Comparison of ENCODE assay signal across 1 cellular context in the genomic region with DNA sequence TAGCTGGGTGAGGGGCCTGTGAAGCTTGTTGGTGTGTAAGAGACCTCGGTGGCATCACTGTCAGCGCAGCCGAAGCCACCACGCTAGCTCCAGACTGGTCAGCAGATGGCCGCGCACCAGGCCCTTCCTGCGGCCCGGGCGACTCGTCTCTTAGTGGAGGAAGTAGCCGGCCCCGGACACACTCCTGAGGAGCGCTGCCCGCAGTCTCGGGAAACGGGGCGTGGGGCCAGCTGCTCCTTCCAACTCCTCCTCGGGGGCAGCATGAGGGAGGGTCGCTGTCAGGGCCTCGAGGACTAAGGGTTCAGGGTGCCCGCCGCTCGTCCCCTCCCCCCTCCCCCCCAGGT.
A peak's percentile ranks its signal among the peaks of the same experiment; 100 is the strongest.
TF ChIP-seq lines count a peak whose summit lies in the region.

No MANE protein-coding gene starts in this region.

TF ChIP-seq in K562, 482 proteins besides CTCF, POLR2A, EP300 and RAD21 (continued from another document and continues in another):
- no peak for TF ChIP-seq STAT6 (CRISPR knock-in tag; IDR thresholded peaks at IDR 0.05)
- no peak for TF ChIP-seq KDM1A (IDR thresholded peaks at IDR 0.05)
- TF ChIP-seq, protein P1, sequence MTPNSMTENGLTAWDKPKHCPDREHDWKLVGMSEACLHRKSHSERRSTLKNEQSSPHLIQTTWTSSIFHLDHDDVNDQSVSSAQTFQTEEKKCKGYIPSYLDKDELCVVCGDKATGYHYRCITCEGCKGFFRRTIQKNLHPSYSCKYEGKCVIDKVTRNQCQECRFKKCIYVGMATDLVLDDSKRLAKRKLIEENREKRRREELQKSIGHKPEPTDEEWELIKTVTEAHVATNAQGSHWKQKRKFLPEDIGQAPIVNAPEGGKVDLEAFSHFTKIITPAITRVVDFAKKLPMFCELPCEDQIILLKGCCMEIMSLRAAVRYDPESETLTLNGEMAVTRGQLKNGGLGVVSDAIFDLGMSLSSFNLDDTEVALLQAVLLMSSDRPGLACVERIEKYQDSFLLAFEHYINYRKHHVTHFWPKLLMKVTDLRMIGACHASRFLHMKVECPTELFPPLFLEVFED (CRISPR knock-in tag; conservative IDR thresholded peaks at IDR 0.05), result no peak
- no peak for TF ChIP-seq ZC3H8 (IDR thresholded peaks at IDR 0.05)
- TF ChIP-seq, protein P2, sequence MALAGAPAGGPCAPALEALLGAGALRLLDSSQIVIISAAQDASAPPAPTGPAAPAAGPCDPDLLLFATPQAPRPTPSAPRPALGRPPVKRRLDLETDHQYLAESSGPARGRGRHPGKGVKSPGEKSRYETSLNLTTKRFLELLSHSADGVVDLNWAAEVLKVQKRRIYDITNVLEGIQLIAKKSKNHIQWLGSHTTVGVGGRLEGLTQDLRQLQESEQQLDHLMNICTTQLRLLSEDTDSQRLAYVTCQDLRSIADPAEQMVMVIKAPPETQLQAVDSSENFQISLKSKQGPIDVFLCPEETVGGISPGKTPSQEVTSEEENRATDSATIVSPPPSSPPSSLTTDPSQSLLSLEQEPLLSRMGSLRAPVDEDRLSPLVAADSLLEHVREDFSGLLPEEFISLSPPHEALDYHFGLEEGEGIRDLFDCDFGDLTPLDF (CRISPR knock-in tag; IDR thresholded peaks at IDR 0.05), result no peak
- TF ChIP-seq FOXJ2 (tag; IDR thresholded peaks at IDR 0.05), result no peak
- TF ChIP-seq PURB (CRISPR knock-in tag; IDR thresholded peaks at IDR 0.05; ENCODE audit: low read depth), result no peak
- TF ChIP-seq ZBED1 (IDR thresholded peaks at IDR 0.05), result no peak
- no peak for TF ChIP-seq SUPT5H (IDR thresholded peaks at IDR 0.05)
- TF ChIP-seq NCOA1 (IDR thresholded peaks at IDR 0.05; ENCODE audit: low read depth), result peak; percentile 58; the same call in 1 of the 2 replicates
- no peak for TF ChIP-seq OTX1 (CRISPR knock-in tag; IDR thresholded peaks at IDR 0.05)
- peak; percentile 66; the same call in 1 of the 2 replicates for TF ChIP-seq ZC3H4 (CRISPR knock-in tag; IDR thresholded peaks at IDR 0.05; ENCODE audit: borderline replicate concordance)
- no peak for TF ChIP-seq MCM3 (IDR thresholded peaks at IDR 0.05)
- peak; percentile 77; the same call in 1 of the 2 replicates for TF ChIP-seq ZNF444 (CRISPR knock-in tag; IDR thresholded peaks at IDR 0.05)
- TF ChIP-seq ZNF165 (CRISPR knock-in tag; IDR thresholded peaks at IDR 0.05; ENCODE audit: borderline replicate concordance), result no peak
- TF ChIP-seq YBX1 (IDR thresholded peaks at IDR 0.05), result no peak
- no peak for TF ChIP-seq PTTG1 (tag; IDR thresholded peaks at IDR 0.05; ENCODE audit: low read depth)
- no peak for TF ChIP-seq CHD4 (IDR thresholded peaks at IDR 0.05; ENCODE audit: insufficient read depth, insufficient replicate concordance, low read depth, low read length, poor library complexity, severe bottlenecking)
- no peak for TF ChIP-seq CEBPG (CRISPR knock-in tag; IDR thresholded peaks at IDR 0.05)
- no peak for TF ChIP-seq CEBPG (tag; conservative IDR thresholded peaks at IDR 0.05 in 1 of 2, IDR thresholded peaks at IDR 0.05 in 1 of 2)
- no peak for TF ChIP-seq ZNF184 (CRISPR knock-in tag; IDR thresholded peaks at IDR 0.05)
- TF ChIP-seq ZBTB40 (IDR thresholded peaks at IDR 0.05), result peak; percentile 90
- no peak for TF ChIP-seq ZBTB40 (CRISPR knock-in tag; IDR thresholded peaks at IDR 0.05)
- TF ChIP-seq TBL1XR1 (IDR thresholded peaks at IDR 0.05; ENCODE audit: low read length in 2 of 2), result 0 out of 4 replicates have a peak, but pooled peaks of 1 of the 2 experiments have one; percentile 51
- TF ChIP-seq CCNT2 (IDR thresholded peaks at IDR 0.05; ENCODE audit: borderline replicate concordance, extremely low read depth, insufficient read length, low read depth, low read length), result no peak
- TF ChIP-seq CHD1 (IDR thresholded peaks at IDR 0.05; ENCODE audit: low read length), result no peak
- TF ChIP-seq CTBP1 (IDR thresholded peaks at IDR 0.05; ENCODE audit: borderline replicate concordance), result peak; percentile 32; the same call in 1 of the 2 replicates
- TF ChIP-seq STAG1 (CRISPR knock-in tag; IDR thresholded peaks at IDR 0.05; ENCODE audit: borderline replicate concordance), result 0 out of 2 replicates have a peak, but pooled peaks have one; percentile 20
- TF ChIP-seq ZFX (CRISPR knock-in tag; IDR thresholded peaks at IDR 0.05), result no peak
- no peak for TF ChIP-seq AFF4 (CRISPR knock-in tag; IDR thresholded peaks at IDR 0.05)
- TF ChIP-seq RB1 (IDR thresholded peaks at IDR 0.05; ENCODE audit: low read depth), result peak; percentile 44
- TF ChIP-seq SREBF2 (CRISPR knock-in tag; IDR thresholded peaks at IDR 0.05), result 0 out of 2 replicates have a peak, but pooled peaks have one; percentile 36
- TF ChIP-seq ZBTB11 (CRISPR knock-in tag; IDR thresholded peaks at IDR 0.05), result peak in 2 of 3 experiments; percentile 80 to 96; a peak in 4 of 6 replicates
- TF ChIP-seq FOXO4 (CRISPR knock-in tag; IDR thresholded peaks at IDR 0.05), result no peak
- no peak for TF ChIP-seq NUFIP1 (IDR thresholded peaks at IDR 0.05; ENCODE audit: partially characterized antibody)
- no peak for TF ChIP-seq KDM4B (IDR thresholded peaks at IDR 0.05; ENCODE audit: borderline replicate concordance in 2 of 2, low read depth in 1 of 2)
